Comparison of ENCODE assay signal across 9 cellular contexts in genomic region chr12:57008113-57008687, GRCh38. TPM values are rescaled to one million over a fixed set of nuclear protein-coding genes. Genes with fewer than 3 reads are reported as not detected.
DNase-seq lines count a peak whose midpoint lies in the region; ATAC-seq and TF ChIP-seq lines count a peak whose summit lies in the region.
"Had no signal": no experiment of that assay in that cellular context is flagged by ENCODE, and none has a peak within 500 bp of the region (broad histone marks: within the 10 kb centered on the region; RNA-seq: fewer than 3 reads in every experiment).

No MANE protein-coding gene starts in this region.

- H3K4me1 ChIP-seq in gastroesophageal sphincter, result peaks cover 0 to 28% (median 13%) of the 10 kb centered on the region in 3 donors

- no peaks in the 10 kb centered on the region for H3K9me3 ChIP-seq in gastroesophageal sphincter

- WGBS in gastroesophageal sphincter (ENCODE audit: low coverage in 1 of 2), 2 donors, result 50 to 80% methylated on average over 1 of the region's 1 CpG

- ATAC-seq in gastroesophageal sphincter (no peak), sciatic nerve (peak; percentile 57), GM19023 (IDR thresholded peaks at IDR 0.05; ENCODE audit: unreplicated experiment) (no peak), GM21723 (IDR thresholded peaks at IDR 0.05; ENCODE audit: unreplicated experiment) (no peak)

- DNase-seq in AG09319 (ENCODE audit: extremely low read depth, low read depth) (peak; percentile 37), NCI-H2196 (lab: John Stamatoyannopoulos, UW; ENCODE audit: unreplicated experiment) (peak; percentile 60), sciatic nerve (ENCODE audit: low spot score) (peak; percentile 5)

- peaks cover 0 to 16% of the 10 kb centered on the region in 2 donors for H3K36me3 ChIP-seq in gastroesophageal sphincter

- TF ChIP-seq CTCF in AG09319 (IDR thresholded peaks at IDR 0.05; ENCODE audit: low read depth, low read length) (peak; percentile 75), GM12801 (IDR thresholded peaks at IDR 0.05; ENCODE audit: extremely low read depth, insufficient read length) (peak; percentile 22), VCaP (conservative IDR thresholded peaks at IDR 0.05) (peak; percentile 89), gastroesophageal sphincter (IDR thresholded peaks at IDR 0.05) (peak in 3 of 4 experiments; percentile 45 to 61 (median 53))

- TF ChIP-seq EP300 in gastroesophageal sphincter (IDR thresholded peaks at IDR 0.05), result no peak

- H3K27ac ChIP-seq in VCaP (no peak overlapping the region; the same call in 1 of the 2 replicates), gastroesophageal sphincter (no peak overlapping the region)

- TF ChIP-seq POLR2A in gastroesophageal sphincter (IDR thresholded peaks at IDR 0.05), result no peak

- no peak overlapping the region for H3K4me3 ChIP-seq in gastroesophageal sphincter

- intact Hi-C loops in sciatic nerve (cut with DNase I), result no loop called here

- no peaks in the 10 kb centered on the region for H3K27me3 ChIP-seq in gastroesophageal sphincter

RNA-seq across cellular contexts. Expression of gene ZBTB39, which starts 1.9 kb away (rescaled TPM):
- total RNA-seq in gastroesophageal sphincter (1 to 10 TPM; 6.1 to 8.9 (median 6.7) TPM), sciatic nerve (6.2 TPM)

RNA-seq across cellular contexts. Expression of gene TAC3, which starts 8.1 kb away (rescaled TPM):
- total RNA-seq in gastroesophageal sphincter (not detected), sciatic nerve (not detected)
- total RNA-seq: mononuclear cell had no signal

RNA-seq across cellular contexts. Expression of gene MYO1A, which starts 41.7 kb away (rescaled TPM):
- total RNA-seq in gastroesophageal sphincter (under 1 TPM; 0.22 to 0.54 (median 0.29) TPM), sciatic nerve (0.36 TPM)

RNA-seq across cellular contexts. Expression of gene RDH16, which starts 50.8 kb away (rescaled TPM):
- under 1 TPM in 3 of 4 donors, not detected in 1; 0.22 to 0.81 (median 0.27) TPM for total RNA-seq in gastroesophageal sphincter
- 1.4 TPM for total RNA-seq in sciatic nerve

Comparison
In these comparisons a context has a peak if more than half of its experiments do, and no peak if none do; other contexts are left out.
1. DNase-seq: peak in every context shown above with its lines; median percentile 60 in NCI-H2196; 37 in AG09319; 5 in sciatic nerve.
2. CTCF ChIP-seq: peak in every context shown above with its lines; median percentile 89 in VCaP; 75 in AG09319; 53 in gastroesophageal sphincter; 22 in GM12801.